Comparison of ENCODE assay signal across 3 cellular contexts in genomic region chr3:186598108-186598784, GRCh38.
TF ChIP-seq lines count a peak whose summit lies in the region.

No MANE protein-coding gene starts in this region.

TF ChIP-seq in HEK293, 187 proteins besides CTCF, POLR2A, EP300 and RAD21:
- TF ChIP-seq ZSCAN4 (tag by site-specific recombination; IDR thresholded peaks at IDR 0.05) (no peak), ZSCAN23 (tag by site-specific recombination; IDR thresholded peaks at IDR 0.05) (no peak), GFI1B (tag by site-specific recombination; IDR thresholded peaks at IDR 0.05) (no peak), ZFHX2 (tag by site-specific recombination; conservative IDR thresholded peaks at IDR 0.05) (peak; percentile 68), ZNF513 (tag by site-specific recombination; IDR thresholded peaks at IDR 0.05) (no peak), ZBTB1 (tag by site-specific recombination; IDR thresholded peaks at IDR 0.05) (no peak), ZNF394 (tag by site-specific recombination; IDR thresholded peaks at IDR 0.05; ENCODE audit: borderline replicate concordance) (peak; percentile 30; the same call in 1 of the 2 replicates)

TF ChIP-seq in K562, 482 proteins besides CTCF, POLR2A, EP300 and RAD21:
- TF ChIP-seq ATF3 (IDR thresholded peaks at IDR 0.05) (0 out of 2 replicates have a peak, but pooled peaks have one; percentile 18), ATF3 (CRISPR knock-in tag; conservative IDR thresholded peaks at IDR 0.05) (no peak), ATF6 (CRISPR knock-in tag; IDR thresholded peaks at IDR 0.05) (no peak), FOS (IDR thresholded peaks at IDR 0.05; ENCODE audit: extremely low read depth, insufficient read length) (no peak), DNMT1 (IDR thresholded peaks at IDR 0.05) (no peak)
TF ChIP-seq in K562: peak in this region for 1.

TF ChIP-seq in GM12891, 5 proteins besides CTCF, POLR2A, EP300 and RAD21:
- TF ChIP-seq POLR2AphosphoS5 (IDR thresholded peaks at IDR 0.05; ENCODE audit: low read depth, low read length) (no peak), PAX5 (IDR thresholded peaks at IDR 0.05; ENCODE audit: insufficient read depth, low read length, severe bottlenecking) (no peak), SPI1 (IDR thresholded peaks at IDR 0.05; ENCODE audit: low read depth, low read length) (no peak)
